35 cellular contexts compared by ENCODE assay signal in the genomic region with DNA sequence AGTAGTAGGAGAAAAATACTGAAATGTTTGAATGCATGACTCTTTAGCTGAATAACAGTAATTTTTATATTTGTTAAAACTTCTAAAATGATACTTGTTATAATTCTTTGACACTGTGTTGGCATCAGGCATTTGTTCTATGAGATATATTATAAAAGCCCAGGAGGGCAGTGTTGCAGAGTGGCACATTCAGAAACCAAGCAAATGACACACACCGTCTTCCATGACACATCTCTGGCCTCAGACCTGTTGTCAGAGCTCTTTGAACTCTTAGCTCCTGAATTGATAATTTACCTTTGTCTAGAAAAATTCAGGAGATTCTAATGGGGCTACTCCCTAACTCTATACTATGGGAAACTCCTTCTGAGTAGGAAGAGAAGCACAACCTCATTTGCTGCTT.
"Had no signal": no experiment of that assay in that cellular context is flagged by ENCODE, and none has a peak within 500 bp of the region (broad histone marks: within the 10 kb centered on the region; RNA-seq: fewer than 3 reads in every experiment).

No MANE protein-coding gene starts in this region.

- ATAC-seq: activated CD4-positive, alpha-beta T cell treated with anti-CD3 and anti-CD28 coated beads for 36 hours; activated CD4-positive, CD25-positive, alpha-beta regulatory T cell treated with anti-CD3 and anti-CD28 coated beads, Interleukin-2, amount 50 U/mL, for 24 hours; activated CD8-positive, alpha-beta memory T cell treated with anti-CD3 and anti-CD28 coated beads, Interleukin-2, amount 10 ng/mL, durations not matched to agents 7 days and 5 days; activated CD8-positive, alpha-beta T cell treated with anti-CD3 and anti-CD28 coated beads, Interleukin-2, amount 10 ng/mL, durations not matched to agents 7 days and 5 days; activated naive CD8-positive, alpha-beta T cell treated with anti-CD3 and anti-CD28 coated beads, Interleukin-2, amount 50 U/mL, for 24 hours; WTC11 had no signal

- H3K27ac Mint-ChIP-seq: activated CD4-positive, alpha-beta memory T cell treated with anti-CD3 and anti-CD28 coated beads, Interleukin-2, amount 10 ng/mL, durations not matched to agents 7 days and 5 days; activated CD4-positive, alpha-beta T cell treated with anti-CD3 and anti-CD28 coated beads for 36 hours; activated CD4-positive, alpha-beta T cell treated with anti-CD3 and anti-CD28 coated beads, Interleukin-2, amount 10 ng/mL, durations not matched to agents 7 days and 5 days; activated CD8-positive, alpha-beta memory T cell treated with anti-CD3 and anti-CD28 coated beads, Interleukin-2, amount 10 ng/mL, durations not matched to agents 7 days and 5 days; activated CD8-positive, alpha-beta T cell treated with anti-CD3 and anti-CD28 coated beads, Interleukin-2, amount 10 ng/mL, durations not matched to agents 7 days and 5 days; activated naive CD4-positive, alpha-beta T cell treated with anti-CD3 and anti-CD28 coated beads, Interleukin-2, amount 10 ng/mL, durations not matched to agents 7 days and 5 days; activated naive CD4-positive, alpha-beta T cell treated with anti-CD3 and anti-CD28 coated beads, Interleukin-2, amount 50 U/mL, for 24 hours; activated naive CD8-positive, alpha-beta T cell; activated naive CD8-positive, alpha-beta T cell treated with anti-CD3 and anti-CD28 coated beads, Interleukin-2, amount 10 ng/mL, durations not matched to agents 7 days and 5 days; activated naive CD8-positive, alpha-beta T cell treated with anti-CD3 and anti-CD28 coated beads, Interleukin-2, amount 50 U/mL, for 24 hours; activated T-cell treated with anti-CD3 and anti-CD28 coated beads, Interleukin-2, amount 50 U/mL, for 24 hours; brain; T-helper 1 cell treated with Interleukin-12 subunit alpha and Interleukin-12 subunit beta and Interleukin-4 antibody, amounts not matched to agents 30 μg/mL and 1 μg/mL, for 36 hours; T-helper 2 cell treated with Interferon-gamma antibody and Interleukin-4, amounts not matched to agents 5 μg/mL and 100 μg/mL, for 36 hours; WTC11 had no signal

- H3K27me3 Mint-ChIP-seq: activated CD4-positive, alpha-beta memory T cell treated with anti-CD3 and anti-CD28 coated beads, Interleukin-2, amount 10 ng/mL, durations not matched to agents 7 days and 5 days; activated naive CD4-positive, alpha-beta T cell treated with anti-CD3 and anti-CD28 coated beads, Interleukin-2, amount 50 U/mL, for 24 hours; activated naive CD8-positive, alpha-beta T cell treated with anti-CD3 and anti-CD28 coated beads, Interleukin-2, amount 10 ng/mL, durations not matched to agents 7 days and 5 days; central memory CD8-positive, alpha-beta T cell had no signal

- H3K9me3 Mint-ChIP-seq: activated CD4-positive, alpha-beta memory T cell treated with anti-CD3 and anti-CD28 coated beads, Interleukin-2, amount 10 ng/mL, durations not matched to agents 7 days and 5 days; activated CD4-positive, alpha-beta T cell treated with anti-CD3 and anti-CD28 coated beads, Interleukin-2, amount 10 ng/mL, durations not matched to agents 7 days and 5 days; activated naive CD4-positive, alpha-beta T cell treated with anti-CD3 and anti-CD28 coated beads, Interleukin-2, amount 10 ng/mL, durations not matched to agents 7 days and 5 days; activated naive CD4-positive, alpha-beta T cell treated with anti-CD3 and anti-CD28 coated beads, Interleukin-2, amount 50 U/mL, for 24 hours; activated naive CD8-positive, alpha-beta T cell treated with anti-CD3 and anti-CD28 coated beads, Interleukin-2, amount 10 ng/mL, durations not matched to agents 7 days and 5 days; activated naive CD8-positive, alpha-beta T cell treated with anti-CD3 and anti-CD28 coated beads, Interleukin-2, amount 50 U/mL, for 24 hours; activated T-cell treated with anti-CD3 and anti-CD28 coated beads, Interleukin-2, amount 50 U/mL, for 24 hours; brain; central memory CD8-positive, alpha-beta T cell; T-helper 1 cell treated with Interleukin-12 subunit alpha and Interleukin-12 subunit beta and Interleukin-4 antibody, amounts not matched to agents 30 μg/mL and 1 μg/mL, for 36 hours; T-helper 2 cell treated with Interferon-gamma antibody and Interleukin-4, amounts not matched to agents 5 μg/mL and 100 μg/mL, for 36 hours; WTC11 had no signal

- H3K36me3 Mint-ChIP-seq: activated naive CD4-positive, alpha-beta T cell treated with anti-CD3 and anti-CD28 coated beads, Interleukin-2, amount 10 ng/mL, durations not matched to agents 7 days and 5 days; activated naive CD4-positive, alpha-beta T cell treated with anti-CD3 and anti-CD28 coated beads, Interleukin-2, amount 50 U/mL, for 24 hours; activated naive CD8-positive, alpha-beta T cell; activated naive CD8-positive, alpha-beta T cell treated with anti-CD3 and anti-CD28 coated beads, Interleukin-2, amount 10 ng/mL, durations not matched to agents 7 days and 5 days; brain; WTC11 had no signal

- H3K4me3 Mint-ChIP-seq: activated CD4-positive, alpha-beta memory T cell treated with anti-CD3 and anti-CD28 coated beads, Interleukin-2, amount 10 ng/mL, durations not matched to agents 7 days and 5 days; activated CD4-positive, alpha-beta T cell treated with anti-CD3 and anti-CD28 coated beads for 36 hours; activated CD4-positive, alpha-beta T cell treated with anti-CD3 and anti-CD28 coated beads, Interleukin-2, amount 10 ng/mL, durations not matched to agents 7 days and 5 days; activated CD8-positive, alpha-beta memory T cell treated with anti-CD3 and anti-CD28 coated beads, Interleukin-2, amount 10 ng/mL, durations not matched to agents 7 days and 5 days; activated CD8-positive, alpha-beta T cell treated with anti-CD3 and anti-CD28 coated beads, Interleukin-2, amount 10 ng/mL, durations not matched to agents 7 days and 5 days; activated naive CD4-positive, alpha-beta T cell treated with anti-CD3 and anti-CD28 coated beads, Interleukin-2, amount 10 ng/mL, durations not matched to agents 7 days and 5 days; activated naive CD4-positive, alpha-beta T cell treated with anti-CD3 and anti-CD28 coated beads, Interleukin-2, amount 50 U/mL, for 24 hours; activated naive CD8-positive, alpha-beta T cell; activated naive CD8-positive, alpha-beta T cell treated with anti-CD3 and anti-CD28 coated beads, Interleukin-2, amount 10 ng/mL, durations not matched to agents 7 days and 5 days; activated naive CD8-positive, alpha-beta T cell treated with anti-CD3 and anti-CD28 coated beads, Interleukin-2, amount 50 U/mL, for 24 hours; activated T-cell treated with anti-CD3 and anti-CD28 coated beads, Interleukin-2, amount 50 U/mL, for 24 hours; brain; central memory CD8-positive, alpha-beta T cell; T-helper 1 cell treated with Interleukin-12 subunit alpha and Interleukin-12 subunit beta and Interleukin-4 antibody, amounts not matched to agents 30 μg/mL and 1 μg/mL, for 36 hours; T-helper 2 cell treated with Interferon-gamma antibody and Interleukin-4, amounts not matched to agents 5 μg/mL and 100 μg/mL, for 36 hours; WTC11 had no signal

- H3K4me1 Mint-ChIP-seq: activated CD4-positive, alpha-beta memory T cell treated with anti-CD3 and anti-CD28 coated beads, Interleukin-2, amount 10 ng/mL, durations not matched to agents 7 days and 5 days; activated CD4-positive, alpha-beta T cell treated with anti-CD3 and anti-CD28 coated beads for 36 hours; activated CD4-positive, alpha-beta T cell treated with anti-CD3 and anti-CD28 coated beads, Interleukin-2, amount 10 ng/mL, durations not matched to agents 7 days and 5 days; activated CD8-positive, alpha-beta memory T cell treated with anti-CD3 and anti-CD28 coated beads, Interleukin-2, amount 10 ng/mL, durations not matched to agents 7 days and 5 days; activated naive CD4-positive, alpha-beta T cell treated with anti-CD3 and anti-CD28 coated beads, Interleukin-2, amount 10 ng/mL, durations not matched to agents 7 days and 5 days; activated naive CD4-positive, alpha-beta T cell treated with anti-CD3 and anti-CD28 coated beads, Interleukin-2, amount 50 U/mL, for 24 hours; activated naive CD8-positive, alpha-beta T cell treated with anti-CD3 and anti-CD28 coated beads, Interleukin-2, amount 10 ng/mL, durations not matched to agents 7 days and 5 days; activated naive CD8-positive, alpha-beta T cell treated with anti-CD3 and anti-CD28 coated beads, Interleukin-2, amount 50 U/mL, for 24 hours; brain; central memory CD8-positive, alpha-beta T cell had no signal

- DNase-seq: activated CD4-positive, alpha-beta memory T cell treated with anti-CD3 and anti-CD28 coated beads, Interleukin-2, amount 10 ng/mL, durations not matched to agents 7 days and 5 days; activated CD4-positive, alpha-beta T cell treated with anti-CD3 and anti-CD28 coated beads for 1 hour; activated CD4-positive, alpha-beta T cell treated with anti-CD3 and anti-CD28 coated beads for 36 hours; activated CD4-positive, alpha-beta T cell treated with anti-CD3 and anti-CD28 coated beads for 48 hours; activated CD4-positive, alpha-beta T cell treated with anti-CD3 and anti-CD28 coated beads, Interleukin-2, amount 10 ng/mL, durations not matched to agents 7 days and 5 days; activated CD4-positive, alpha-beta T cell treated with anti-CD3 and anti-CD28 coated beads, Interleukin-2, amount 50 U/mL, for 48 hours; activated CD4-positive, CD25-positive, alpha-beta regulatory T cell; activated CD8-positive, alpha-beta memory T cell treated with anti-CD3 and anti-CD28 coated beads for 24 hours; activated CD8-positive, alpha-beta memory T cell treated with anti-CD3 and anti-CD28 coated beads, Interleukin-2, amount 10 ng/mL, durations not matched to agents 7 days and 5 days; activated CD8-positive, alpha-beta memory T cell treated with anti-CD3 and anti-CD28 coated beads, Interleukin-2, amount 50 U/mL, for 48 hours; activated CD8-positive, alpha-beta T cell treated with anti-CD3 and anti-CD28 coated beads, Interleukin-2, amount 10 ng/mL, durations not matched to agents 7 days and 5 days; activated effector memory CD4-positive, alpha-beta T cell treated with anti-CD3 and anti-CD28 coated beads, Interleukin-2, amount 50 U/mL, for 16 hours; activated gamma-delta T cell treated with Interleukin-2 at 50 U/mL for 16 hours; activated naive CD4-positive, alpha-beta T cell; activated naive CD4-positive, alpha-beta T cell treated with anti-CD3 and anti-CD28 coated beads, Interleukin-2, amount 10 ng/mL, durations not matched to agents 7 days and 5 days; activated naive CD8-positive, alpha-beta T cell treated with anti-CD3 and anti-CD28 coated beads, Interleukin-2, amount 10 ng/mL, durations not matched to agents 7 days and 5 days; activated naive CD8-positive, alpha-beta T cell treated with anti-CD3 and anti-CD28 coated beads, Interleukin-2, amount 50 U/mL, for 24 hours; activated T-cell treated with anti-CD3 and anti-CD28 coated beads, Interleukin-2, amount 50 U/mL, for 24 hours; activated T-cell treated with anti-CD3 and anti-CD28 coated beads, Interleukin-2, amount 50 U/mL, for 48 hours; amygdala; anterior cingulate cortex; caudate nucleus; cerebellar nuclear complex; T-helper 1 cell; T-helper 2 cell; T-helper 9 cell; WERI-Rb-1 had no signal
